ENCODE assay signal across 8 cellular contexts in genomic region chr2:105369777-105370690, GRCh38. TPM values are rescaled to one million over a fixed set of nuclear protein-coding genes. Genes with fewer than 3 reads are reported as not detected.
DNase-seq lines count a peak whose midpoint lies in the region; ATAC-seq and TF ChIP-seq lines count a peak whose summit lies in the region.

No MANE protein-coding gene starts in this region.

- ATAC-seq in GM21576 (IDR thresholded peaks at IDR 0.05; ENCODE audit: unreplicated experiment) (peak; percentile 93), thoracic aorta (ENCODE audit: insufficient number of reproducible peaks, low FRiP score, low read depth) (peak; percentile 75)

- H3K4me3 Mint-ChIP-seq in osteocyte (ENCODE audit: unreplicated experiment) = no peak overlapping the region

- no peaks in the 10 kb centered on the region for H3K9me3 Mint-ChIP-seq in osteocyte (ENCODE audit: unreplicated experiment)

- DNase-seq in DMS79 (lab: John Stamatoyannopoulos, UW) (peak; percentile 44), KBM-7 (peak; percentile 90), SIG-M5 (lab: John Stamatoyannopoulos, UW) (peak; percentile 54), activated gamma-delta T cell (lab: John Stamatoyannopoulos, UW) (peak; percentile 13), foreskin melanocyte (peak; percentile 70), osteocyte (ENCODE audit: extremely low spot score, unreplicated experiment) (peak; percentile 92), thoracic aorta (ENCODE audit: low spot score) (peak; percentile 62)

- H3K27me3 ChIP-seq in thoracic aorta (replicated peaks; ENCODE audit: insufficient read depth) = no peaks in the 10 kb centered on the region

- H3K27ac ChIP-seq in thoracic aorta = no peak overlapping the region

- no peaks in the 10 kb centered on the region for H3K27me3 Mint-ChIP-seq in osteocyte (ENCODE audit: unreplicated experiment)

- in situ Hi-C loops in KBM-7 (cut with MboI; ENCODE audit: low pct_unique_long_range_greater_than_20kb, low sequenced_read_pairs) = loop anchor here (25.0 kb wide), 2 partner anchors 167 to 1217 kb away; no protein-coding TSS in a partner anchor

- H3K36me3 ChIP-seq in thoracic aorta = peaks cover 18% of the 10 kb centered on the region

- H3K4me1 Mint-ChIP-seq in osteocyte (ENCODE audit: unreplicated experiment) = peaks cover 41% of the 10 kb centered on the region

- peak overlapping the region; percentile 52 for H3K27ac Mint-ChIP-seq in osteocyte (ENCODE audit: unreplicated experiment)

- H3K4me3 ChIP-seq in thoracic aorta = no peak overlapping the region

- H3K4me1 ChIP-seq in thoracic aorta (ENCODE audit: control insufficient read depth in 1 of 2, low read depth in 2 of 2) = peaks cover 11 to 24% of the 10 kb centered on the region in 2 donors

- peak; percentile 95 for TF ChIP-seq CTCF in osteocyte (IDR thresholded peaks at IDR 0.05)
- peak; percentile 93 for TF ChIP-seq CTCF in thoracic aorta (IDR thresholded peaks at IDR 0.05)

- H3K9me3 ChIP-seq in thoracic aorta = no peaks in the 10 kb centered on the region

- H3K36me3 Mint-ChIP-seq in osteocyte (ENCODE audit: unreplicated experiment) = peaks cover 70% of the 10 kb centered on the region

RNA-seq across cellular contexts. Expression of gene FHL2, which starts 28.8 kb away (rescaled TPM):
- total RNA-seq in osteocyte (76.8 and 78.7 TPM in 2 replicates), thoracic aorta (100 to 1,000 TPM in 1 of 2 donors, 10 to 100 TPM in 1; 77.6 to 107 TPM)

RNA-seq across cellular contexts. Expression of gene C2orf49, which starts 32.7 kb away (rescaled TPM):
- total RNA-seq in osteocyte = 19.3 and 20.7 TPM in 2 replicates
- total RNA-seq in thoracic aorta = 10 to 100 TPM; 17.5 to 18.4 TPM

RNA-seq across cellular contexts. Expression of gene TGFBRAP1, which starts 40.5 kb away (rescaled TPM):
- total RNA-seq in osteocyte (17.9 and 21.2 TPM in 2 replicates), thoracic aorta (10 to 100 TPM; 26.0 to 30.7 TPM)

Comparison
In these comparisons a context has a peak if more than half of its experiments do, and no peak if none do; other contexts are left out.
1. DNase-seq: peak in every context shown above with its lines; median percentile 92 in osteocyte; 90 in KBM-7; 70 in foreskin melanocyte; 62 in thoracic aorta; 54 in SIG-M5; 44 in DMS79; 13 in activated gamma-delta T cell.